In genomic region chr2:126344498-126344897, GRCh38 we compare ENCODE assay signal across 18 cellular contexts.
DNase-seq lines count a peak whose midpoint lies in the region; ATAC-seq lines count a peak whose summit lies in the region.
"Had no signal": no experiment of that assay in that cellular context is flagged by ENCODE, and none has a peak within 500 bp of the region (broad histone marks: within the 10 kb centered on the region; RNA-seq: fewer than 3 reads in every experiment).

No MANE protein-coding gene starts in this region.

- no peaks in the 10 kb centered on the region for H3K4me1 Mint-ChIP-seq in immature natural killer cell

- ATAC-seq in GM18870 (IDR thresholded peaks at IDR 0.05; ENCODE audit: unreplicated experiment), result peak; percentile 74
- peak; percentile 88 for ATAC-seq in HG02610 (IDR thresholded peaks at IDR 0.05; ENCODE audit: unreplicated experiment)
- ATAC-seq in HG03439 (IDR thresholded peaks at IDR 0.05; ENCODE audit: unreplicated experiment), result peak; percentile 49
- peak; percentile 40 for ATAC-seq in stimulated activated naive CD8-positive, alpha-beta T cell treated with anti-CD3 and anti-CD28 coated beads, Interleukin-15, Interleukin-2, amounts not matched to agents 100 U/mL and 50 U/mL, for 24 hours
- ATAC-seq in HG02840 (IDR thresholded peaks at IDR 0.05; ENCODE audit: low FRiP score, unreplicated experiment), result no peak
- ATAC-seq: esophagus mucosa, heart left ventricle, right cardiac atrium had no signal

- H3K9me3 Mint-ChIP-seq in immature natural killer cell, result peaks cover 0 to 2% (median 0%) of the 10 kb centered on the region in 6 donors
- H3K9me3 Mint-ChIP-seq: activated naive CD4-positive, alpha-beta T cell treated with anti-CD3 and anti-CD28 coated beads, Interleukin-2, amount 50 U/mL, for 72 hours; T-helper 1 cell treated with Interleukin-12 subunit alpha and Interleukin-12 subunit beta and Interleukin-4 antibody, amounts not matched to agents 30 μg/mL and 1 μg/mL, for 36 hours had no signal

- no peaks in the 10 kb centered on the region for H3K36me3 Mint-ChIP-seq in immature natural killer cell
- H3K36me3 Mint-ChIP-seq: activated naive CD4-positive, alpha-beta T cell treated with anti-CD3 and anti-CD28 coated beads, Interleukin-2, amount 50 U/mL, for 72 hours had no signal

- H3K4me3 Mint-ChIP-seq in immature natural killer cell, result no peak overlapping the region
- H3K4me3 Mint-ChIP-seq: T-helper 1 cell treated with Interleukin-12 subunit alpha and Interleukin-12 subunit beta and Interleukin-4 antibody, amounts not matched to agents 30 μg/mL and 1 μg/mL, for 36 hours had no signal

- DNase-seq in stimulated activated naive CD8-positive, alpha-beta T cell treated with anti-CD3 and anti-CD28 coated beads, Interleukin-15, Interleukin-2, amounts not matched to agents 100 U/mL and 50 U/mL, for 24 hours, result no peak
- no peak for DNase-seq in immature natural killer cell
- no peak for DNase-seq in glomerular visceral epithelial cell (ENCODE audit: extremely low spot score)
- DNase-seq: activated CD4-positive, alpha-beta T cell treated with anti-CD3 and anti-CD28 coated beads for 1 hour; activated CD8-positive, alpha-beta memory T cell treated with anti-CD3 and anti-CD28 coated beads, Interleukin-2, amount 50 U/mL, for 48 hours; heart left ventricle; kidney; NCI-H146; NCI-H345; right cardiac atrium; Right ventricle myocardium superior had no signal

- peaks cover 0 to 2% (median 0%) of the 10 kb centered on the region in 3 donors for H3K27me3 Mint-ChIP-seq in immature natural killer cell (ENCODE audit: low read depth in 3 of 3)

- no peak overlapping the region for H3K27ac Mint-ChIP-seq in immature natural killer cell
- H3K27ac Mint-ChIP-seq: activated naive CD4-positive, alpha-beta T cell treated with anti-CD3 and anti-CD28 coated beads, Interleukin-2, amount 50 U/mL, for 72 hours; T-helper 1 cell treated with Interleukin-12 subunit alpha and Interleukin-12 subunit beta and Interleukin-4 antibody, amounts not matched to agents 30 μg/mL and 1 μg/mL, for 36 hours had no signal
